10 cellular contexts compared by ENCODE assay signal in genomic region chr6:159098636-159099106, GRCh38. TPM values are rescaled to one million over a fixed set of nuclear protein-coding genes. Genes with fewer than 3 reads are reported as not detected.
DNase-seq lines count a peak whose midpoint lies in the region; ATAC-seq and TF ChIP-seq lines count a peak whose summit lies in the region.
"Had no signal": no experiment of that assay in that cellular context is flagged by ENCODE, and none has a peak within 500 bp of the region (broad histone marks: within the 10 kb centered on the region; RNA-seq: fewer than 3 reads in every experiment).

No MANE protein-coding gene starts in this region.

- intact Hi-C loops in activated CD8-positive, alpha-beta T cell treated with anti-CD3 and anti-CD28 coated beads for 36 hours (cut with micrococcal nuclease): loop anchor here (1.0 kb wide), 1 partner anchor 53 kb away; no protein-coding TSS in a partner anchor
- intact Hi-C loops in prostate gland (cut with DNase I): no loop called here

- H3K9me3 Mint-ChIP-seq in activated CD8-positive, alpha-beta T cell treated with anti-CD3 and anti-CD28 coated beads for 36 hours: no peaks in the 10 kb centered on the region
- peaks cover 4% of the 10 kb centered on the region for H3K9me3 Mint-ChIP-seq in glutamatergic neuron (ENCODE audit: unreplicated experiment)

- no peaks in the 10 kb centered on the region for H3K27me3 Mint-ChIP-seq in activated CD8-positive, alpha-beta T cell treated with anti-CD3 and anti-CD28 coated beads for 36 hours
- H3K27me3 Mint-ChIP-seq in glutamatergic neuron (ENCODE audit: unreplicated experiment): peaks cover 6% of the 10 kb centered on the region

- H3K27ac ChIP-seq in prostate gland: no peak overlapping the region

- peaks cover 12% of the 10 kb centered on the region for H3K36me3 Mint-ChIP-seq in activated CD8-positive, alpha-beta T cell treated with anti-CD3 and anti-CD28 coated beads for 36 hours (ENCODE audit: low read depth)
- no peaks in the 10 kb centered on the region for H3K36me3 Mint-ChIP-seq in glutamatergic neuron (ENCODE audit: unreplicated experiment)

- ATAC-seq in HG02885 (IDR thresholded peaks at IDR 0.05; ENCODE audit: poor library complexity, unreplicated experiment): peak; percentile 41
- ATAC-seq in activated CD8-positive, alpha-beta T cell treated with anti-CD3 and anti-CD28 coated beads for 36 hours: peak; percentile 43
- ATAC-seq in GM21723 (IDR thresholded peaks at IDR 0.05; ENCODE audit: unreplicated experiment): no peak
- no peak for ATAC-seq in HG02840 (IDR thresholded peaks at IDR 0.05; ENCODE audit: low FRiP score, unreplicated experiment)

- H3K4me1 ChIP-seq in prostate gland (replicated peaks): no peaks in the 10 kb centered on the region

- peaks cover 93% of the 10 kb centered on the region for H3K4me1 Mint-ChIP-seq in activated CD8-positive, alpha-beta T cell treated with anti-CD3 and anti-CD28 coated beads for 36 hours (ENCODE audit: low read depth)
- peaks cover 36% of the 10 kb centered on the region for H3K4me1 Mint-ChIP-seq in glutamatergic neuron (ENCODE audit: low read depth, unreplicated experiment)

- H3K27me3 ChIP-seq in prostate gland (replicated peaks; ENCODE audit: insufficient read depth): no peaks in the 10 kb centered on the region

- no peaks in the 10 kb centered on the region for H3K36me3 ChIP-seq in prostate gland

- H3K4me3 Mint-ChIP-seq in activated CD8-positive, alpha-beta T cell treated with anti-CD3 and anti-CD28 coated beads for 36 hours: peak overlapping the region; percentile 69
- H3K4me3 Mint-ChIP-seq in glutamatergic neuron (ENCODE audit: unreplicated experiment): no peak overlapping the region

- WGBS in prostate gland: 83% methylated on average over 14 of the region's 14 CpGs

- CTCF ChIA-PET in activated CD8-positive, alpha-beta T cell treated with anti-CD3 and anti-CD28 coated beads for 36 hours (lab: Charles Lee): interaction anchor here (0.6 to 18.2 kb wide), 6 partner anchors 11 to 98 kb away, joined by 3 to 506 read pairs (median 4); partner anchors contain the start of genes RSPH3 and TAGAP

- peak; percentile 84 for DNase-seq in activated CD8-positive, alpha-beta T cell treated with anti-CD3 and anti-CD28 coated beads for 36 hours
- no peak for DNase-seq in glutamatergic neuron
- peak; percentile 43 to 47 for DNase-seq in stimulated activated CD8-positive, alpha-beta memory T cell treated with anti-CD3 and anti-CD28 coated beads, Interleukin-7, amount 100 ng/mL, for 1 hour (ENCODE audit: low read depth in 2 of 2)
- DNase-seq in nucleus accumbens (lab: John Stamatoyannopoulos, UW): no peak
- no peak for DNase-seq in prostate gland (ENCODE audit: low spot score)
- DNase-seq: left cardiac atrium, MM.1S had no signal

- no peak for TF ChIP-seq POLR2A in prostate gland (IDR thresholded peaks at IDR 0.05)

- POLR2A ChIA-PET in activated CD8-positive, alpha-beta T cell treated with anti-CD3 and anti-CD28 coated beads for 36 hours (lab: Charles Lee): interaction anchor here (1.0 to 27.1 kb wide), 6 partner anchors 10 to 103 kb away, joined by 4 to 766 read pairs (median 88); partner anchors contain the start of gene TAGAP

- H3K27ac Mint-ChIP-seq in activated CD8-positive, alpha-beta T cell treated with anti-CD3 and anti-CD28 coated beads for 36 hours: peak overlapping the region; percentile 96
- peak overlapping the region; percentile 60 for H3K27ac Mint-ChIP-seq in glutamatergic neuron (ENCODE audit: unreplicated experiment)

- no peak for TF ChIP-seq CTCF in activated CD8-positive, alpha-beta T cell treated with anti-CD3 and anti-CD28 coated beads for 36 hours (IDR thresholded peaks at IDR 0.05)
- no peak for TF ChIP-seq CTCF in glutamatergic neuron (IDR thresholded peaks at IDR 0.05; ENCODE audit: partially characterized antibody, unreplicated experiment)
- TF ChIP-seq CTCF in prostate gland (IDR thresholded peaks at IDR 0.05): no peak

- H3K9me3 ChIP-seq in prostate gland: no peaks in the 10 kb centered on the region

- no peak overlapping the region for H3K4me3 ChIP-seq in prostate gland

RNA-seq across cellular contexts. Expression of gene TAGAP, which starts 53.9 kb away (rescaled TPM):
- 100 to 1,000 TPM; 112 to 113 TPM for total RNA-seq in activated CD8-positive, alpha-beta T cell treated with anti-CD3 and anti-CD28 coated beads for 36 hours
- total RNA-seq in glutamatergic neuron (ENCODE audit: unreplicated experiment) (not detected), prostate gland (1 to 10 TPM; 2.6 to 4.8 TPM)

Comparison
In these comparisons a context has a peak if more than half of its experiments do, and no peak if none do; other contexts are left out.
1. ATAC-seq: peak in HG02885 (single experiment) and activated CD8-positive, alpha-beta T cell treated with anti-CD3 and anti-CD28 coated beads for 36 hours (single experiment); none in GM21723 (single experiment) and HG02840 (single experiment).
2. DNase-seq: peak in activated CD8-positive, alpha-beta T cell treated with anti-CD3 and anti-CD28 coated beads for 36 hours (single experiment) and stimulated activated CD8-positive, alpha-beta memory T cell treated with anti-CD3 and anti-CD28 coated beads, Interleukin-7, amount 100 ng/mL, for 1 hour (2 of 2); none in glutamatergic neuron (single experiment), nucleus accumbens (0 of 56) and prostate gland (single experiment).
3. RNA of gene TAGAP, which starts 53.9 kb away (total RNA-seq): 112 to 113 TPM in activated CD8-positive, alpha-beta T cell treated with anti-CD3 and anti-CD28 coated beads for 36 hours; 2.6 to 4.8 TPM in prostate gland and not detected in glutamatergic neuron (single experiment); every median in the first group is over 10 times any median in the second.